In the genomic region with DNA sequence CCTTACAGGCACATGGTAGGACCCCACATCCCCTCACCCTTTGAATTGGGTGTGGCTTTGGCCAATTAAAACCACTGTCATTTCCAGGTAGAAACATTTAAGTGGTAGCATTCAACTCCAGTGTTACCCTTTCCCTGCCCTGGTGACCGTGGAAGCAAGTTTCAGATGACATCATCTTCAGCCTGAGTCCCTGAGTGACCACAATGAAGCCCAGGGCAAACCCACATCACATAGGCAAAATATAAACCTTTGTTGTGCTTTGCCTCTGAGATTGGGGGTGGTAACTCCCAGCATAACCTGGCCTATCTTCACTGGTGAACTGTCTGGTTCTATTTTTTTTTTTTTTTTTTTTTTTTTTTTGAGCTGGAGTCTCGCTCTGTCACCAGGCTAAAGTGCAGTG, we compare ENCODE assay signal across 24 cellular contexts.
"Had no signal": no experiment of that assay in that cellular context is flagged by ENCODE, and none has a peak within 500 bp of the region (broad histone marks: within the 10 kb centered on the region; RNA-seq: fewer than 3 reads in every experiment).

No MANE protein-coding gene starts in this region.

- H3K4me1 ChIP-seq: gastrocnemius medialis, lower lobe of right lung, thyroid gland had no signal

- DNase-seq: activated CD4-positive, alpha-beta memory T cell treated with anti-CD3 and anti-CD28 coated beads, Interleukin-2, amount 10 ng/mL, durations not matched to agents 7 days and 5 days; activated CD4-positive, alpha-beta T cell treated with anti-CD3 and anti-CD28 coated beads, Interleukin-2, amount 10 ng/mL, durations not matched to agents 7 days and 5 days; activated CD4-positive, CD25-positive, alpha-beta regulatory T cell treated with anti-CD3 and anti-CD28 coated beads, Interleukin-2, amount 50 U/mL, for 72 hours; activated CD8-positive, alpha-beta memory T cell treated with anti-CD3 and anti-CD28 coated beads, Interleukin-2, amount 50 U/mL, for 48 hours; activated gamma-delta T cell; activated naive CD4-positive, alpha-beta T cell treated with anti-CD3 and anti-CD28 coated beads, Interleukin-2, amount 10 ng/mL, durations not matched to agents 7 days and 5 days; activated naive CD8-positive, alpha-beta T cell treated with anti-CD3 and anti-CD28 coated beads, Interleukin-2, amount 10 ng/mL, durations not matched to agents 7 days and 5 days; activated T-cell treated with anti-CD3 and anti-CD28 coated beads, Interleukin-2, amount 50 U/mL, for 24 hours; caudate nucleus; cortex of kidney; effector memory CD8-positive, alpha-beta T cell; erythroblast; gastrocnemius medialis; hippocampal formation; lower lobe of right lung; mesendoderm; posterior cingulate gyrus; right cardiac atrium; stimulated activated CD4-positive, alpha-beta T cell treated with anti-CD3 and anti-CD28 coated beads, Interleukin-2, amount 100 ng/mL, for 48 hours; stimulated activated naive CD8-positive, alpha-beta T cell treated with anti-CD3 and anti-CD28 coated beads, Interleukin-15, Interleukin-2, amounts not matched to agents 100 U/mL and 50 U/mL, for 24 hours; thyroid gland; upper lobe of right lung had no signal

- ATAC-seq: effector memory CD8-positive, alpha-beta T cell; gastrocnemius medialis; left lobe of liver; lower lobe of right lung; natural killer cell treated with Interleukin-12 subunit alpha and Interleukin-12 subunit beta and Interleukin-15 and Interleukin-18, amount 100 ng/mL, for 72 hours; right cardiac atrium; stimulated activated naive CD8-positive, alpha-beta T cell treated with anti-CD3 and anti-CD28 coated beads, Interleukin-15, Interleukin-2, amounts not matched to agents 100 U/mL and 50 U/mL, for 24 hours; upper lobe of right lung had no signal

- H3K4me3 ChIP-seq: gastrocnemius medialis, lower lobe of right lung, thyroid gland, upper lobe of right lung had no signal

- H3K36me3 ChIP-seq: gastrocnemius medialis, lower lobe of right lung, thyroid gland, upper lobe of right lung had no signal

- H3K27ac ChIP-seq: gastrocnemius medialis, lower lobe of right lung, thyroid gland, upper lobe of right lung had no signal

- H3K27me3 ChIP-seq: gastrocnemius medialis, thyroid gland, upper lobe of right lung had no signal

- H3K9me3 ChIP-seq: gastrocnemius medialis, lower lobe of right lung, thyroid gland, upper lobe of right lung had no signal
